ENCODE assay signal across 8 cellular contexts in the genomic region with DNA sequence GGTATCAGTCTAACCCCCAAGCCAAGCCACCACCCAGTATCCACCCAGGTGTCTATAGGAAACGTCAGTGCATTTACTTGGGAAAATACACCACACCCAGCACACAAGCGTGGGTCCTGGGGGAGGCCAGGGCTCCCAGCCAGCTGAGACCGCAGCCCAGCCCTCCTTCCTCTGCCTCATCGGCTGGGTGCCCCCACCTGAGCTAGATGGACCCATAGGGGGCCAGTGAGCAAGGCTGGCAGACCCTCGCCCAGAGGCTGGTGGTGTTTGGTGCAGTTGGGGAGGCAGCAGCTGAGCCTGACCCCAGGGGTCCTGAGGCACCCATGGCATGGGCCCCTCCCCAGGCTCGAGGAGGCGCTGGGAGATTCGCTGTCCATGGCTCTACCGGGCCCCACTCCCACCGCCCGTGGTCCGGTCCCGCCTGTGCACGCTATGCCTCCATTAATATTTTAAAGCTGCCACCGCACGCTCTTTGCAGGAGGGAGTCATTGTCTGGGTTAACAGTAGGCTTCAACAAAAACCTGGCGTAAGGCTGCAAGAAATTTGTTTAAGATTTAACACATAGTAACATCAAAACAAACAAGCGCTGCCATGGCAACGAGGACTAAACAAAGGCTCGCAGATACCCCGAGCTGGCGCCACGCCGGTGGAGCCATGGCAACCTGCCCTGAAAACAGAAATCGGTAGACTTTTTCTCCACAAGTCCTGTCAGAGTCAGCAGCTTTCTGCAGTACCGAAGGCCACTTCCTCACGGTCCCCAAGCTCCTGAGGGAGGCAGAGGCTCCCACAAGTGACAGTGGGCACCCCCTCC. TPM values are rescaled to one million over a fixed set of nuclear protein-coding genes. Genes with fewer than 3 reads are reported as not detected.
DNase-seq lines count a peak whose midpoint lies in the region; ATAC-seq, FAIRE-seq and TF ChIP-seq lines count a peak whose summit lies in the region.

No MANE protein-coding gene starts in this region.

- H3K36me3 ChIP-seq in keratinocyte (ENCODE audit: control insufficient read depth in 2 of 2, extremely low read depth in 1 of 2, insufficient read depth in 2 of 2, low read length in 2 of 2): peaks cover 2 to 5% of the 10 kb centered on the region in 2 experiments

- H3K27ac ChIP-seq in keratinocyte (ENCODE audit: control insufficient read depth, insufficient read depth, low read length): no peak overlapping the region

- FAIRE-seq in G401.6 (lab: Jason Lieb, UNC) (peak; percentile 96), keratinocyte (lab: Jason Lieb, UNC) (no peak)

- no peaks in the 10 kb centered on the region for H3K79me2 ChIP-seq in keratinocyte (ENCODE audit: control insufficient read depth, insufficient read depth, low read length)

- no peak overlapping the region for H3K4me3 ChIP-seq in keratinocyte (ENCODE audit: control insufficient read depth in 2 of 3, extremely low read depth in 1 of 3, insufficient read depth in 2 of 3, low read depth in 1 of 3, low read length in 3 of 3)

- TF ChIP-seq CTCF in WTC11 (IDR thresholded peaks at IDR 0.05) (no peak), keratinocyte (optimal IDR thresholded peaks at IDR 0.05 in 1 of 3, IDR thresholded peaks at IDR 0.05 in 1 of 3, conservative IDR thresholded peaks at IDR 0.05 in 1 of 3; ENCODE audit: extremely low read depth in 1 of 3, insufficient read depth in 2 of 3, low read length in 3 of 3) (no peak)

- POLR2A ChIA-PET in WTC11 (lab: Charles Lee): interaction anchor here (1.2 kb wide), 1 partner anchor 85 kb away, joined by 7 read pairs; no protein-coding TSS in a partner anchor

- H3K36me3 Mint-ChIP-seq in WTC11: peaks cover 1% of the 10 kb centered on the region

- no peaks in the 10 kb centered on the region for H3K9me3 ChIP-seq in keratinocyte (ENCODE audit: control insufficient read depth, low read depth, low read length)

- peak overlapping the region; percentile 29 for H3K4me2 ChIP-seq in keratinocyte (ENCODE audit: control insufficient read depth, extremely low read depth, insufficient read depth, low read depth, low read length)

- H3K4me1 Mint-ChIP-seq in WTC11: 0 out of 2 replicates have a peak, but pooled peaks cover 5% of the 10 kb centered on the region

- DNase-seq in NCI-H2029 (lab: John Stamatoyannopoulos, UW) (peak; percentile 93), WTC11 (ENCODE audit: low spot score) (peak; percentile 75), cerebellum (ENCODE audit: low spot score) (peak; percentile 35), keratinocyte (ENCODE audit: low read depth, low spot score) (no peak)
- DNase-seq in stimulated activated CD4-positive, alpha-beta T cell treated with anti-CD3 and anti-CD28 coated beads, Interleukin-15, amount 100 ng/mL, for 24 hours: peak; percentile 69

- H4K20me1 ChIP-seq in keratinocyte (ENCODE audit: control insufficient read depth, extremely low read depth, insufficient read depth, low read length): peaks cover 3% of the 10 kb centered on the region

- H2AFZ ChIP-seq in keratinocyte (ENCODE audit: control insufficient read depth, low read length): no peak overlapping the region

- H3K4me1 ChIP-seq in keratinocyte (ENCODE audit: control insufficient read depth, extremely low read depth, insufficient read depth, low read length): peaks cover 13% of the 10 kb centered on the region

- peaks cover 29% of the 10 kb centered on the region for H3K27me3 ChIP-seq in keratinocyte (ENCODE audit: control insufficient read depth, extremely low read depth, insufficient read depth, low read length)

- H3K9me1 ChIP-seq in keratinocyte (ENCODE audit: control insufficient read depth, extremely low read depth, insufficient read depth, low read length): no peaks in the 10 kb centered on the region

- ATAC-seq in WTC11 (no peak), HG02938 (IDR thresholded peaks at IDR 0.05; ENCODE audit: unreplicated experiment) (no peak), GM21786 (IDR thresholded peaks at IDR 0.05; ENCODE audit: unreplicated experiment) (no peak)

- no peaks in the 10 kb centered on the region for H3K9me3 Mint-ChIP-seq in WTC11

- CTCF ChIA-PET in WTC11 (lab: Charles Lee): interaction anchor here (0.8 to 2.1 kb wide), 2 partner anchors 85 to 220 kb away, joined by 4 to 8 read pairs; partner anchors contain the start of genes BRD9 and TRIP13

- H3K9ac ChIP-seq in keratinocyte (ENCODE audit: control insufficient read depth, extremely low read depth, insufficient read depth, low read length): peak overlapping the region; percentile 66

- H3K27me3 Mint-ChIP-seq in WTC11 (ENCODE audit: low read depth): peaks cover 17% of the 10 kb centered on the region

- dilution Hi-C loops in keratinocyte (cut with MboI; ENCODE audit: extremely low pct_ligation_motif_present, low sequenced_read_pairs): no loop called here

- no peak overlapping the region for H3K4me3 Mint-ChIP-seq in WTC11

- H3K27ac Mint-ChIP-seq in WTC11: no peak overlapping the region

TF ChIP-seq in WTC11, 78 proteins besides CTCF, POLR2A, EP300 and RAD21:
- TF ChIP-seq MAX (CRISPR knock-in tag; IDR thresholded peaks at IDR 0.05) (no peak), ZNF423 (CRISPR knock-in tag; IDR thresholded peaks at IDR 0.05) (peak; percentile 3; the same call in 1 of the 2 replicates)

RNA-seq across cellular contexts. Expression of gene TPPP, which starts 20.6 kb away (rescaled TPM):
- total RNA-seq in WTC11 (2021): 1.8 to 2.1 TPM (median 1.8 TPM) in 3 replicates
- 12.2 TPM for total RNA-seq in cerebellum
- 0.88 to 2.5 TPM (median 1.1 TPM) in 3 replicates for polyA plus RNA-seq in keratinocyte
- 1.4 TPM for polyA plus RNA-seq in keratinocyte (2011; ENCODE audit: low read depth)
- polyA plus RNA-seq in keratinocyte (2011; cell fraction: cytosol; rRNA removed): 1.5 and 2.7 TPM in 2 replicates
- 3.6 and 4.5 TPM in 2 replicates for polyA plus RNA-seq in keratinocyte (2011; cell fraction: nucleus; rRNA removed)
- polyA plus RNA-seq in keratinocyte (2012; ENCODE audit: low replicate concordance): 1.6 and 2.7 TPM in 2 replicates
- polyA minus RNA-seq in keratinocyte: 1.9 to 4.3 TPM (median 2.6 TPM) in 3 replicates
- polyA minus RNA-seq in keratinocyte (2011; cell fraction: cytosol; rRNA and poly(A)+ RNA removed): 5.9 TPM
- 4.0 and 4.1 TPM in 2 replicates for polyA minus RNA-seq in keratinocyte (2011; cell fraction: nucleus; rRNA and poly(A)+ RNA removed)
